1 cellular context compared by ENCODE assay signal in genomic region chr20:47125553-47126373, GRCh38.
TF ChIP-seq lines count a peak whose summit lies in the region.

No MANE protein-coding gene starts in this region.

TF ChIP-seq in IMR-90, 13 proteins besides CTCF, POLR2A, EP300 and RAD21 (continued from another document):
- TF ChIP-seq MAZ (IDR thresholded peaks at IDR 0.05; ENCODE audit: borderline replicate concordance, low read depth, low read length) = no peak
